In the genomic region with DNA sequence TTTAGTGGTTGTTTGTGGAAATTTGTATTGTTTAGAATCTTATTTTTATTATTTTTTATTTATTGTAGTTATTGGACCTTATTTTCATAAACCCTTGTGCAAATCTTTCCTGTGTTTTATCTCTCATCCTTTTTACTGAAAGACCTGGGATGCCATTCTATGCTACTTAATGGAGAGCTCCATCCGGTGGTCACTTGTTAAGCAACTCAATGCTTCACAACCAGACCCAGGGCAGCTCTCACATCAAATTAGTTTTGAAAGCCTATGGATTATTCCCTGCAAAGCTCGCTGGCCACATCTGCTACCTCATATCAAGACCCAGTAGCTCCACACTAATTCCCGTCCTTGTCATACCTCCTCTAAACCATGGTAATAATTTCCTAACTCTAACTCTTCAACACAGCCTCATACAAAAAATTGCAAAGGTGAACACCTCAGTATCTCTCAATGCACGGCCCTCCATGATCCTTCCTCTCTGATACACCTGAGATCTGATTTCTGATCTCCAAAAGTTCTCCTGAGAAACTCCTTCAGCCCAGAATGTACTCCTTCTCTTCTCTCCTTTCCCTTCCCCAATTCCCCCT, we compare ENCODE assay signal across 10 cellular contexts.
A peak's percentile ranks its signal among the peaks of the same experiment; 100 is the strongest.
DNase-seq lines count a peak whose midpoint lies in the region; ATAC-seq and TF ChIP-seq lines count a peak whose summit lies in the region.
"Had no signal": no experiment of that assay in that cellular context is flagged by ENCODE, and none has a peak within 500 bp of the region (broad histone marks: within the 10 kb centered on the region; RNA-seq: fewer than 3 reads in every experiment).

No MANE protein-coding gene starts in this region.

- no peaks in the 10 kb centered on the region for H3K27me3 ChIP-seq in spleen (replicated peaks in 1 of 7)
- no peaks in the 10 kb centered on the region for H3K27me3 ChIP-seq in dorsolateral prefrontal cortex

- no peak overlapping the region for H3K27ac Mint-ChIP-seq in activated naive CD8-positive, alpha-beta T cell treated with anti-CD3 and anti-CD28 coated beads, Interleukin-2, amount 50 U/mL, for 24 hours
- H3K27ac Mint-ChIP-seq: activated naive CD8-positive, alpha-beta T cell had no signal

- H3K27me3 Mint-ChIP-seq in activated naive CD8-positive, alpha-beta T cell treated with anti-CD3 and anti-CD28 coated beads, Interleukin-2, amount 50 U/mL, for 24 hours: no peaks in the 10 kb centered on the region
- H3K27me3 Mint-ChIP-seq: activated naive CD8-positive, alpha-beta T cell had no signal

- WGBS in spleen, 5 donors: 37 to 49% (median 46%) methylated on average over 4 of the region's 4 CpGs

- DNase-seq in COLO668 (lab: John Stamatoyannopoulos, UW; ENCODE audit: unreplicated experiment) (peak; percentile 2), LoVo (ENCODE audit: low spot score) (peak; percentile 4), SHP77 treated with DMSO at 0.1 percent for 48 hours (lab: John Stamatoyannopoulos, UW) (peak; percentile 49), iPS-NIHi11 (ENCODE audit: low spot score) (peak; percentile 40), spleen (no peak), dedifferentiated amniotic fluid mesenchymal stem cell (ENCODE audit: extremely low spot score) (no peak), dorsolateral prefrontal cortex (no peak)
- no peak for DNase-seq in activated naive CD8-positive, alpha-beta T cell treated with anti-CD3 and anti-CD28 coated beads, Interleukin-2, amount 50 U/mL, for 24 hours
- DNase-seq: stimulated activated CD4-positive, alpha-beta T cell treated with anti-CD3 and anti-CD28 coated beads, Interleukin-1b, Interleukin-23, amount 100 ng/mL, for 48 hours had no signal

- H3K4me3 Mint-ChIP-seq in activated naive CD8-positive, alpha-beta T cell treated with anti-CD3 and anti-CD28 coated beads, Interleukin-2, amount 50 U/mL, for 24 hours: no peak overlapping the region
- H3K4me3 Mint-ChIP-seq: activated naive CD8-positive, alpha-beta T cell had no signal

- H3K4me3 ChIP-seq in spleen: no peak overlapping the region
- no peak overlapping the region for H3K4me3 ChIP-seq in dorsolateral prefrontal cortex

- peak in 2 of 11 experiments; percentile 23 to 37 for TF ChIP-seq CTCF in spleen (IDR thresholded peaks at IDR 0.05 in 8 of 11, conservative IDR thresholded peaks at IDR 0.05 in 3 of 11)
- TF ChIP-seq CTCF in dorsolateral prefrontal cortex (IDR thresholded peaks at IDR 0.05 in 54 of 56, conservative IDR thresholded peaks at IDR 0.05 in 2 of 56; ENCODE audit: low read depth in 1 of 56, partially characterized antibody in 56 of 56): peak in 17 of 56 donors; percentile 39 to 76 (median 52)

- ATAC-seq in activated naive CD8-positive, alpha-beta T cell treated with anti-CD3 and anti-CD28 coated beads, Interleukin-2, amount 50 U/mL, for 24 hours: no peak

- no peaks in the 10 kb centered on the region for H3K9me3 Mint-ChIP-seq in activated naive CD8-positive, alpha-beta T cell treated with anti-CD3 and anti-CD28 coated beads, Interleukin-2, amount 50 U/mL, for 24 hours

- H3K36me3 ChIP-seq in spleen: no peaks in the 10 kb centered on the region

- H3K4me1 Mint-ChIP-seq in activated naive CD8-positive, alpha-beta T cell treated with anti-CD3 and anti-CD28 coated beads, Interleukin-2, amount 50 U/mL, for 24 hours: no peaks in the 10 kb centered on the region

- no peaks in the 10 kb centered on the region for H3K9me3 ChIP-seq in spleen

- no peaks in the 10 kb centered on the region for H3K4me1 ChIP-seq in spleen

- no peaks in the 10 kb centered on the region for H3K36me3 Mint-ChIP-seq in activated naive CD8-positive, alpha-beta T cell treated with anti-CD3 and anti-CD28 coated beads, Interleukin-2, amount 50 U/mL, for 24 hours (ENCODE audit: low read depth)
- H3K36me3 Mint-ChIP-seq: activated naive CD8-positive, alpha-beta T cell had no signal

- intact Hi-C loops in spleen (cut with DNase I; ENCODE audit: low total_unique reads) (no loop called here), dorsolateral prefrontal cortex (cut with DNase I) (no loop called here)

- H3K27ac ChIP-seq in spleen (no peak overlapping the region), dorsolateral prefrontal cortex (no peak overlapping the region)

- TF ChIP-seq POLR2A in spleen (IDR thresholded peaks at IDR 0.05): no peak

Comparison
In these comparisons a context has a peak if more than half of its experiments do, and no peak if none do; other contexts are left out.
1. DNase-seq: peak in COLO668 (single experiment), LoVo (single experiment), SHP77 treated with DMSO at 0.1 percent for 48 hours (single experiment) and iPS-NIHi11 (single experiment); none in spleen (single experiment), dedifferentiated amniotic fluid mesenchymal stem cell (single experiment), dorsolateral prefrontal cortex (0 of 10) and activated naive CD8-positive, alpha-beta T cell treated with anti-CD3 and anti-CD28 coated beads, Interleukin-2, amount 50 U/mL, for 24 hours (single experiment).